In the genomic region with DNA sequence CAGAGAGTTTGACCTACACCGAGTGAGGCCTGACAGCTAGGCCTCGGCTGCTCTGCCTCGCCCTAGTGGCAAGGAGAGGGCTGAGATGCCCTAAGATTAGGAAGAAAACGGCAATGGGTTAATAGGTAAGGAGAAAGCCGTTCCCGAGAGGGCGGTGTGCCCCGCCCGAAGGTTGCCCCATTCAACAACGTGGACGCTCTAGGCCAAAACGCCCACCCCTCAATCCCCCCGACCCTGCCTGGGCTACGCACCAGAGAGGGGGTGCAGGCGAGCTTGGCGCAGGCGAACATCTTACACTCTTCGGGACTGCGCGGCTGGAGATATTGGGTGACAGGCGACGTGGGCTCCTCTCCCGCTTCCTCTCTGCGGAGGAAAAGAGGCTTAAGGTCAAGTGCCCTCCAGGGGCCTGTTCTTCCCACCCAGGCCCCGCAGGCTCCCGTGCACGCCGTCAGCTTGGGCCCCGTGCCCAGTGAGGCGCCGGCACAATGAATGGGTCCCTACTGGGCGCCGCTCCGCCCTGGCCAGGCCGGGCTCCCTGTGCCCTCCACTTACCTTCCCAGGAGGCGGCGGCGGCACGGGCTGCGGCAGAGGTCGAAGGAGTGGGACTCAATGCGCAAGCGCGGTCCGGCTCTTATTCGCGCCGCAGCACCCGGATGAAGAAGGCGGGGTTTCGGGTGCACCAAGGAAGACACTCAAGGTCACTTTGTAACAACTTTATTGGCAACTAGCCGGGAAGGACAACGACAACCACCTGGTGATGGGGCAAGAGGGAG, we compare ENCODE assay signal across 8 cellular contexts. TPM values are rescaled to one million over a fixed set of nuclear protein-coding genes. Genes with fewer than 3 reads are reported as not detected.
DNase-seq lines count a peak whose midpoint lies in the region; FAIRE-seq and TF ChIP-seq lines count a peak whose summit lies in the region.

TSS of gene ATP5MC3 (minus strand) at position 607 of the 773 bp plus-strand sequence. CDS start at position 290, 317 bp downstream.

- WGBS in stomach, 5 donors, result 1% methylated on average over 29 to 53 of the region's 53 CpGs

- peak; percentile 45 for TF ChIP-seq RAD21 in neural cell (conservative IDR thresholded peaks at IDR 0.05)

- no peaks in the 10 kb centered on the region for H3K9me2 ChIP-seq in neural cell (ENCODE audit: insufficient read depth, low read length)

- peak within 1 kb of the TSS; percentile 84 for H2AFZ ChIP-seq in neural cell (ENCODE audit: low read depth, low read length)

- H3K9me3 ChIP-seq in ES-I3 (ENCODE audit: control insufficient read depth, insufficient read depth, low read length), result no peaks in the 10 kb centered on the region
- no peaks in the 10 kb centered on the region for H3K9me3 ChIP-seq in neural cell (ENCODE audit: low read length)
- H3K9me3 ChIP-seq in stomach, result no peaks in the 10 kb centered on the region

- H3K79me2 ChIP-seq in neural cell (replicated peaks; ENCODE audit: insufficient read depth, low read length), result peaks cover 28% of the 10 kb centered on the region

- peak within 1 kb of the TSS; percentile 94 for H3K4me2 ChIP-seq in neural cell (ENCODE audit: low read length)

- H3K27ac ChIP-seq in neural cell (ENCODE audit: low read length) (peak within 1 kb of the TSS; percentile 90), stomach (peak within 1 kb of the TSS; percentile 76 to 93 (median 92))

- H3K4me1 ChIP-seq in ES-I3 (ENCODE audit: insufficient read depth, low read length) (peaks cover 3% of the 10 kb centered on the region; the same call in 1 of the 2 replicates), stomach (peaks cover 0 to 38% (median 20%) of the 10 kb centered on the region in 4 donors)

- FAIRE-seq in H54 (lab: Jason Lieb, UNC), result peak; percentile 86

- TF ChIP-seq POLR2A in H54 (IDR thresholded peaks at IDR 0.05; ENCODE audit: low read depth, low read length) (peak; percentile 95), stomach (IDR thresholded peaks at IDR 0.05) (no peak)

- peak within 1 kb of the TSS; percentile 92 for H3K9ac ChIP-seq in ES-I3 (ENCODE audit: low read depth, low read length)
- H3K9ac ChIP-seq in neural cell (ENCODE audit: low read length), result peak within 1 kb of the TSS; percentile 97

- H3K27me3 ChIP-seq in neural cell (ENCODE audit: insufficient read depth, low read depth, low read length) (no peaks in the 10 kb centered on the region), stomach (no peaks in the 10 kb centered on the region)

- H3F3A ChIP-seq in neural cell (ENCODE audit: insufficient read depth, low read length, poor library complexity, severe bottlenecking), result no peaks in the 10 kb centered on the region

- intact Hi-C loops in stomach (cut with DNase I; ENCODE audit: low total_unique reads), result no loop called here

- TF ChIP-seq CTCF in neural cell (IDR thresholded peaks at IDR 0.05; ENCODE audit: poor library complexity, severe bottlenecking) (peak; percentile 11), stomach (IDR thresholded peaks at IDR 0.05) (peak in 1 of 7 experiments; percentile 13)

- H3K4me3 ChIP-seq in neural cell (ENCODE audit: low read length) (peak within 1 kb of the TSS; percentile 90), stomach (peak within 1 kb of the TSS; percentile 88 to 93 (median 90))

- H3K36me3 ChIP-seq in ES-I3 (ENCODE audit: insufficient read depth, low read length) (peaks cover 12% of the 10 kb centered on the region; the same call in 1 of the 2 replicates), neural cell (ENCODE audit: insufficient read depth, low read length) (peaks cover 6% of the 10 kb centered on the region), stomach (peaks cover 21 to 38% (median 36%) of the 10 kb centered on the region in 4 donors)

- DNase-seq in H54 (ENCODE audit: insufficient read length, low spot score) (peak; percentile 80), M059J (ENCODE audit: low read depth) (peak; percentile 94), SHP77 treated with DMSO at 0.1 percent for 48 hours (lab: John Stamatoyannopoulos, UW) (peak; percentile 69), fibroblast of the conjunctiva (ENCODE audit: low read depth) (peak; percentile 94), stomach (peak; percentile 96)
- peak; percentile 96 for DNase-seq in activated effector memory CD4-positive, alpha-beta T cell treated with anti-CD3 and anti-CD28 coated beads, Interleukin-2, amount 50 U/mL, for 16 hours

- H4K20me1 ChIP-seq in neural cell (ENCODE audit: insufficient read depth), result no peaks in the 10 kb centered on the region

- TF ChIP-seq EP300 in neural cell (conservative IDR thresholded peaks at IDR 0.05; ENCODE audit: poor library complexity, severe bottlenecking), result peak; percentile 65
- no peak for TF ChIP-seq EP300 in stomach (IDR thresholded peaks at IDR 0.05)

TF ChIP-seq in neural cell, 6 proteins besides CTCF, POLR2A, EP300 and RAD21:
- TF ChIP-seq MXI1 (conservative IDR thresholded peaks at IDR 0.05; ENCODE audit: poor library complexity, severe bottlenecking) (peak; percentile 64), POLR2AphosphoS5 (IDR thresholded peaks at IDR 0.05) (peak; percentile 99), SMC3 (conservative IDR thresholded peaks at IDR 0.05; ENCODE audit: poor library complexity) (peak; percentile 51), EZH2 (IDR thresholded peaks at IDR 0.05; ENCODE audit: borderline replicate concordance, insufficient read depth, low read length, poor library complexity, severe bottlenecking) (no peak), TAF1 (IDR thresholded peaks at IDR 0.05; ENCODE audit: low read depth) (peak; percentile 94)
- TF ChIP-seq, protein P1, sequence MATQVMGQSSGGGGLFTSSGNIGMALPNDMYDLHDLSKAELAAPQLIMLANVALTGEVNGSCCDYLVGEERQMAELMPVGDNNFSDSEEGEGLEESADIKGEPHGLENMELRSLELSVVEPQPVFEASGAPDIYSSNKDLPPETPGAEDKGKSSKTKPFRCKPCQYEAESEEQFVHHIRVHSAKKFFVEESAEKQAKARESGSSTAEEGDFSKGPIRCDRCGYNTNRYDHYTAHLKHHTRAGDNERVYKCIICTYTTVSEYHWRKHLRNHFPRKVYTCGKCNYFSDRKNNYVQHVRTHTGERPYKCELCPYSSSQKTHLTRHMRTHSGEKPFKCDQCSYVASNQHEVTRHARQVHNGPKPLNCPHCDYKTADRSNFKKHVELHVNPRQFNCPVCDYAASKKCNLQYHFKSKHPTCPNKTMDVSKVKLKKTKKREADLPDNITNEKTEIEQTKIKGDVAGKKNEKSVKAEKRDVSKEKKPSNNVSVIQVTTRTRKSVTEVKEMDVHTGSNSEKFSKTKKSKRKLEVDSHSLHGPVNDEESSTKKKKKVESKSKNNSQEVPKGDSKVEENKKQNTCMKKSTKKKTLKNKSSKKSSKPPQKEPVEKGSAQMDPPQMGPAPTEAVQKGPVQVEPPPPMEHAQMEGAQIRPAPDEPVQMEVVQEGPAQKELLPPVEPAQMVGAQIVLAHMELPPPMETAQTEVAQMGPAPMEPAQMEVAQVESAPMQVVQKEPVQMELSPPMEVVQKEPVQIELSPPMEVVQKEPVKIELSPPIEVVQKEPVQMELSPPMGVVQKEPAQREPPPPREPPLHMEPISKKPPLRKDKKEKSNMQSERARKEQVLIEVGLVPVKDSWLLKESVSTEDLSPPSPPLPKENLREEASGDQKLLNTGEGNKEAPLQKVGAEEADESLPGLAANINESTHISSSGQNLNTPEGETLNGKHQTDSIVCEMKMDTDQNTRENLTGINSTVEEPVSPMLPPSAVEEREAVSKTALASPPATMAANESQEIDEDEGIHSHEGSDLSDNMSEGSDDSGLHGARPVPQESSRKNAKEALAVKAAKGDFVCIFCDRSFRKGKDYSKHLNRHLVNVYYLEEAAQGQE (IDR thresholded peaks at IDR 0.05; ENCODE audit: borderline replicate concordance), result peak; percentile 93

RNA-seq across cellular contexts. Expression of gene ATP5MC3, which starts in this region (rescaled TPM):
- 224 TPM in 2 replicates for total RNA-seq in M059J (2014; rRNA removed; shearing (Covaris generic))
- polyA plus RNA-seq in neural cell (261 and 303 TPM in 2 replicates), stomach (100 to 1,000 TPM; 309 to 383 (median 377) TPM)
- 79.6 and 83.1 TPM in 2 replicates for polyA minus RNA-seq in neural cell
- 100 to 1,000 TPM in 2 of 5 donors, 10 to 100 TPM in 3; 39.4 to 165 (median 99.2) TPM for total RNA-seq in stomach

Comparison
In these comparisons a context has a peak if more than half of its experiments do, and no peak if none do; other contexts are left out.
1. Peak in every context shown above with its lines: DNase-seq, H3K4me3 ChIP-seq and H3K27ac ChIP-seq.